8 cellular contexts compared by ENCODE assay signal in the genomic region with DNA sequence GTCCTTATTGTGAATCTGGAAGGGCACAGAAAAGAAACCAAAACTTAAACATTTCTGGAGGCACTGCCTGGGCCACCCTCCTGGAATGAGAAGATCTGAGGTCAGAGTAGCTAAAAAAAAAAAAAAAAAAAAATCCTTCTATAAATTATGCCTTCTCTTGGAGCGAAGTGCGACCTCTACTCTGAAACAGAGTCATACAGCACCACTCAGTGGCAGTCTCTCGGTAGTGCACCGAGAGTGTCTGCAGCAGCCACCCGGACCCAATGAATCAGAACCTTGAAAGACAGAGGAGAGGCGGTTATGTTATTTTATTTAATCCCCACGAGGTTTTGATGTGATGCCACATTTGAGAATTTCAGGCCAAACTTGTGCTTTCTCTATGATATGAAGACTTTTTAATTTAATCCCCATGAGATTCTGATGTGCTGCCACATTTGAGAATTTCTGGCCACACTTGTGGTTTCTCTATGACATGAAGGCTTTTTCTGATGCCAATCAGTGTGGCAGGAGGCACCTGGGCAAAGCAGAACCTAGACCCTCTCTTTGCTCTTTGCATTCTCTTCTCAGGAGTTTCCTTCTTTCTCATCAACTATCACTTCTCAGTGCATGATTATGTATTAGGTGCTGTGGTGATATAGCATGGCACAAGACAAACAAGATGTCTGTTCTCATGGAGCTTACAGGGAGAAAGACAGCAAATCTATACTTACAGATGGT. TPM values are rescaled to one million over a fixed set of nuclear protein-coding genes. Genes with fewer than 3 reads are reported as not detected.
A peak's percentile ranks its signal among the peaks of the same experiment; 100 is the strongest.
DNase-seq lines count a peak whose midpoint lies in the region; ATAC-seq and TF ChIP-seq lines count a peak whose summit lies in the region.

No MANE protein-coding gene starts in this region.

- DNase-seq in AG09309 (ENCODE audit: low read depth) (peak; percentile 16), NCI-H2081 treated with DMSO at 0.1 percent for 48 hours (lab: John Stamatoyannopoulos, UW) (peak; percentile 9), endothelial cell (ENCODE audit: low spot score) (peak; percentile 50), midbrain (lab: John Stamatoyannopoulos, UW) (peak; percentile 28), suprapubic skin (ENCODE audit: low spot score in 2 of 2) (no peak)
- DNase-seq in activated CD4-positive, alpha-beta T cell treated with anti-CD3 and anti-CD28 coated beads for 4 hours, result peak; percentile 12 to 25

- H3K4me3 ChIP-seq in AG09309 (ENCODE audit: control insufficient read depth, low read depth, low read length), result no peak overlapping the region
- no peak overlapping the region for H3K4me3 ChIP-seq in suprapubic skin

- H3K27me3 ChIP-seq in suprapubic skin, result no peaks in the 10 kb centered on the region

- H3K27ac Mint-ChIP-seq in endothelial cell (ENCODE audit: unreplicated experiment), result no peak overlapping the region

- H3K9me3 Mint-ChIP-seq in endothelial cell (ENCODE audit: unreplicated experiment), result no peaks in the 10 kb centered on the region

- no peaks in the 10 kb centered on the region for H3K9me3 ChIP-seq in suprapubic skin

- no peaks in the 10 kb centered on the region for H3K36me3 Mint-ChIP-seq in endothelial cell (ENCODE audit: low read depth, unreplicated experiment)

- no peak overlapping the region for H3K4me3 Mint-ChIP-seq in endothelial cell (ENCODE audit: unreplicated experiment)

- no peaks in the 10 kb centered on the region for H3K36me3 ChIP-seq in suprapubic skin

- no peaks in the 10 kb centered on the region for H3K4me1 Mint-ChIP-seq in endothelial cell (ENCODE audit: unreplicated experiment)

- TF ChIP-seq POLR2A in suprapubic skin (IDR thresholded peaks at IDR 0.05), result no peak

- TF ChIP-seq CTCF in AG09309 (IDR thresholded peaks at IDR 0.05; ENCODE audit: control insufficient read depth, insufficient read depth, low read depth, low read length, missing control alignments) (peak; percentile 72), endothelial cell (IDR thresholded peaks at IDR 0.05; ENCODE audit: unreplicated experiment) (no peak), suprapubic skin (IDR thresholded peaks at IDR 0.05) (peak; percentile 36 to 42)

- H3K27me3 Mint-ChIP-seq in endothelial cell (ENCODE audit: unreplicated experiment), result no peaks in the 10 kb centered on the region

- H3K4me1 ChIP-seq in suprapubic skin, result no peaks in the 10 kb centered on the region

- ATAC-seq in GM18868 (IDR thresholded peaks at IDR 0.05; ENCODE audit: unreplicated experiment) (peak; percentile 72), HG03025 (IDR thresholded peaks at IDR 0.05; ENCODE audit: low FRiP score, unreplicated experiment) (no peak)

- no peak for TF ChIP-seq EP300 in suprapubic skin (IDR thresholded peaks at IDR 0.05)

- 4% methylated on average over 7 of the region's 7 CpGs for WGBS in suprapubic skin

- no peak overlapping the region for H3K27ac ChIP-seq in suprapubic skin

RNA-seq across cellular contexts. Expression of a gene that starts 5.6 kb away (rescaled TPM):
- total RNA-seq in endothelial cell (ENCODE audit: unreplicated experiment) (not detected), suprapubic skin (not detected)

Comparison
In these comparisons a context has a peak if more than half of its experiments do, and no peak if none do; other contexts are left out.
1. DNase-seq: peak in AG09309 (single experiment), NCI-H2081 treated with DMSO at 0.1 percent for 48 hours (single experiment), activated CD4-positive, alpha-beta T cell treated with anti-CD3 and anti-CD28 coated beads for 4 hours (2 of 2), endothelial cell (single experiment) and midbrain (single experiment); none in suprapubic skin (0 of 2).